ENCODE assay signal across 8 cellular contexts in the genomic region with DNA sequence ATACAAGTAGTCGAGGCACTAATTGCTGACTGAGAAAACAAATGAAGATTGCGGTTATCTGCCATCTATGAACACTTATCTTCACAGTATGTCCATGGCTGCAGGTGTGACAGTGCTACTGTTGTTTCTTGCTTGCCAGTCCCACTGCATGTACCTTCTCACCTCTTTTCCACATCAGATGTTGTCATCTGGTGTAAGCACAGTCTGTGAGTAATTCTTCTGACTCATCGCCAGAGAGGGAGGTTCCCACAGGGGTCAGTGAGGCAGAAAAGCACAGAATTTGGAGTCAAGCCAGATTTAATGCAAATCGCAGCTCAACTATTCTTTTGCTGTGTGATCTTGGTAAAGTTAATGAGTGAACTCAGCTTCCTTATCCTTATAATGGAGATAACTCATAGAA.
DNase-seq lines count a peak whose midpoint lies in the region; ATAC-seq, FAIRE-seq and TF ChIP-seq lines count a peak whose summit lies in the region.

No MANE protein-coding gene starts in this region.

- no peaks in the 10 kb centered on the region for H3K4me1 ChIP-seq in K562 (replicated peaks in 1 of 2; ENCODE audit: control insufficient read depth in 2 of 2, insufficient read depth in 2 of 2, low read length in 2 of 2)

- POLR2A ChIA-PET in K562 (lab: Yijun Ruan, JAX) = no interaction called here

- H3K4me3 ChIP-seq in K562 (no peak overlapping the region), retinal pigment epithelial cell (ENCODE audit: low read length) (no peak overlapping the region)

- no peak overlapping the region for H2AFZ ChIP-seq in K562 (ENCODE audit: low read depth, low read length)

- no peaks in the 10 kb centered on the region for H3K27me3 ChIP-seq in K562 (ENCODE audit: control insufficient read depth in 2 of 2, insufficient read depth in 2 of 2, low read length in 2 of 2)

- no peak for FAIRE-seq in K562 (lab: Jason Lieb, UNC)

- H3K4me2 ChIP-seq in K562 (ENCODE audit: insufficient read depth, low read length) = no peak overlapping the region

- no peak overlapping the region for H3K27ac Mint-ChIP-seq in activated naive CD4-positive, alpha-beta T cell treated with anti-CD3 and anti-CD28 coated beads for 36 hours
- H3K27ac Mint-ChIP-seq in activated naive CD4-positive, alpha-beta T cell treated with anti-CD3 and anti-CD28 coated beads, Interleukin-2, amount 10 ng/mL, durations not matched to agents 7 days and 5 days = no peak overlapping the region

- no peak overlapping the region for H3K27ac ChIP-seq in K562 (ENCODE audit: extremely low read depth, low read depth, low read length)

- H3K9me3 Mint-ChIP-seq in activated naive CD4-positive, alpha-beta T cell treated with anti-CD3 and anti-CD28 coated beads for 36 hours = no peaks in the 10 kb centered on the region
- H3K9me3 Mint-ChIP-seq in activated naive CD4-positive, alpha-beta T cell treated with anti-CD3 and anti-CD28 coated beads, Interleukin-2, amount 10 ng/mL, durations not matched to agents 7 days and 5 days = no peaks in the 10 kb centered on the region

- CTCF ChIA-PET in activated naive CD4-positive, alpha-beta T cell treated with anti-CD3 and anti-CD28 coated beads for 36 hours (lab: Charles Lee) = no interaction called here
- CTCF ChIA-PET in activated naive CD4-positive, alpha-beta T cell treated with anti-CD3 and anti-CD28 coated beads, Interleukin-2, amount 10 ng/mL, durations not matched to agents 7 days and 5 days (lab: Charles Lee) = no interaction called here
- CTCF ChIA-PET in K562 (lab: Yijun Ruan, JAX; ENCODE audit: low intra/inter-chr PET ratio) = no interaction called here

- no peak for TF ChIP-seq CTCF in K562 (IDR thresholded peaks at IDR 0.05 in 2 of 3, conservative IDR thresholded peaks at IDR 0.05 in 1 of 3; ENCODE audit: insufficient read depth in 2 of 3, low read depth in 1 of 3, low read length in 3 of 3)
- no peak for TF ChIP-seq CTCF in retinal pigment epithelial cell (conservative IDR thresholded peaks at IDR 0.05; ENCODE audit: low read depth, low read length)

- no peak for TF ChIP-seq RAD21 in Ishikawa (IDR thresholded peaks at IDR 0.05; ENCODE audit: low read depth)
- TF ChIP-seq RAD21 in K562 (CRISPR knock-in tag; conservative IDR thresholded peaks at IDR 0.05 in 1 of 2, IDR thresholded peaks at IDR 0.05 in 1 of 2) = no peak

- H3K9me1 ChIP-seq in K562 (ENCODE audit: control insufficient read depth, insufficient read depth, low read length) = no peaks in the 10 kb centered on the region

- no peak for ATAC-seq in K562

- in situ Hi-C loops in K562 (cut with MboI) = no loop called here

- H3K27me3 Mint-ChIP-seq in activated naive CD4-positive, alpha-beta T cell treated with anti-CD3 and anti-CD28 coated beads for 36 hours (ENCODE audit: low read depth) = no peaks in the 10 kb centered on the region
- no peaks in the 10 kb centered on the region for H3K27me3 Mint-ChIP-seq in activated naive CD4-positive, alpha-beta T cell treated with anti-CD3 and anti-CD28 coated beads, Interleukin-2, amount 10 ng/mL, durations not matched to agents 7 days and 5 days

- DNase-seq in activated naive CD4-positive, alpha-beta T cell treated with anti-CD3 and anti-CD28 coated beads for 36 hours = peak; percentile 29
- DNase-seq in activated naive CD4-positive, alpha-beta T cell treated with anti-CD3 and anti-CD28 coated beads, Interleukin-2, amount 10 ng/mL, durations not matched to agents 7 days and 5 days = no peak
- peak; percentile 24 for DNase-seq in GOT3 (lab: John Stamatoyannopoulos, UW)
- DNase-seq in K562 (ENCODE audit: extremely low read depth in 1 of 4, low spot score in 3 of 4) = peak in 1 of 4 experiments; percentile 2
- peak; percentile 91 for DNase-seq in retinal pigment epithelial cell (ENCODE audit: low read depth)
- no peak for DNase-seq in cerebellar nuclear complex (lab: John Stamatoyannopoulos, UW)
- no peak for DNase-seq in NCI-H146 treated with DMSO at 0.1 percent for 48 hours (lab: John Stamatoyannopoulos, UW; ENCODE audit: unreplicated experiment)

- intact Hi-C loops in activated naive CD4-positive, alpha-beta T cell treated with anti-CD3 and anti-CD28 coated beads for 36 hours (cut with micrococcal nuclease) = no loop called here
- intact Hi-C loops in K562 (cut with micrococcal nuclease) = no loop called here

- TF ChIP-seq EP300 in Ishikawa (IDR thresholded peaks at IDR 0.05; ENCODE audit: borderline replicate concordance) = peak; percentile 44; the same call in 1 of the 2 replicates
- no peak for TF ChIP-seq EP300 in K562 (IDR thresholded peaks at IDR 0.05; ENCODE audit: low read length)

- no peaks in the 10 kb centered on the region for H3K36me3 Mint-ChIP-seq in activated naive CD4-positive, alpha-beta T cell treated with anti-CD3 and anti-CD28 coated beads for 36 hours (ENCODE audit: low read depth)
- H3K36me3 Mint-ChIP-seq in activated naive CD4-positive, alpha-beta T cell treated with anti-CD3 and anti-CD28 coated beads, Interleukin-2, amount 10 ng/mL, durations not matched to agents 7 days and 5 days = no peaks in the 10 kb centered on the region

- BruUV-seq in K562 (replicated peaks; lab: Mats Ljungman, UMichigan) = no TSS peak

- no peaks in the 10 kb centered on the region for H4K20me1 ChIP-seq in K562 (replicated peaks; ENCODE audit: control insufficient read depth, insufficient read depth, low read length)

- H3K9me3 ChIP-seq in K562 (replicated peaks; ENCODE audit: control insufficient read depth, insufficient read depth, low read depth, low read length) = no peaks in the 10 kb centered on the region

- H3K4me3 Mint-ChIP-seq in activated naive CD4-positive, alpha-beta T cell treated with anti-CD3 and anti-CD28 coated beads for 36 hours = no peak overlapping the region
- H3K4me3 Mint-ChIP-seq in activated naive CD4-positive, alpha-beta T cell treated with anti-CD3 and anti-CD28 coated beads, Interleukin-2, amount 10 ng/mL, durations not matched to agents 7 days and 5 days = no peak overlapping the region

- no peaks in the 10 kb centered on the region for H3K36me3 ChIP-seq in K562 (ENCODE audit: control insufficient read depth, insufficient read depth, low read length)

- WGBS in K562 (ENCODE audit: insufficient coverage, low coverage, missing lambda C conversion rate) = 3% methylated on average over 4 of the region's 4 CpGs

- H3K79me2 ChIP-seq in K562 (ENCODE audit: control insufficient read depth, insufficient read depth, low read length) = no peaks in the 10 kb centered on the region

- TF ChIP-seq POLR2A in K562 (conservative IDR thresholded peaks at IDR 0.05) = no peak

- no peak overlapping the region for H3K9ac ChIP-seq in K562 (ENCODE audit: insufficient read depth in 1 of 2, low read depth in 2 of 2, low read length in 2 of 2)

- H3K4me1 Mint-ChIP-seq in activated naive CD4-positive, alpha-beta T cell treated with anti-CD3 and anti-CD28 coated beads for 36 hours (ENCODE audit: low read depth) = peaks cover 3% of the 10 kb centered on the region
- no peaks in the 10 kb centered on the region for H3K4me1 Mint-ChIP-seq in activated naive CD4-positive, alpha-beta T cell treated with anti-CD3 and anti-CD28 coated beads, Interleukin-2, amount 10 ng/mL, durations not matched to agents 7 days and 5 days

TF ChIP-seq in Ishikawa, 13 proteins besides CTCF, POLR2A, EP300 and RAD21 (continues in another document):
- TF ChIP-seq, protein P1, sequence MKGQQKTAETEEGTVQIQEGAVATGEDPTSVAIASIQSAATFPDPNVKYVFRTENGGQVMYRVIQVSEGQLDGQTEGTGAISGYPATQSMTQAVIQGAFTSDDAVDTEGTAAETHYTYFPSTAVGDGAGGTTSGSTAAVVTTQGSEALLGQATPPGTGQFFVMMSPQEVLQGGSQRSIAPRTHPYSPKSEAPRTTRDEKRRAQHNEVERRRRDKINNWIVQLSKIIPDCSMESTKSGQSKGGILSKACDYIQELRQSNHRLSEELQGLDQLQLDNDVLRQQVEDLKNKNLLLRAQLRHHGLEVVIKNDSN (IDR thresholded peaks at IDR 0.05) = no peak
- TF ChIP-seq YY1 (IDR thresholded peaks at IDR 0.05; ENCODE audit: low read depth) (no peak), TEAD4 (IDR thresholded peaks at IDR 0.05) (no peak; the same call in 1 of the 2 replicates)

TF ChIP-seq in K562, 482 proteins besides CTCF, POLR2A, EP300 and RAD21:
- TF ChIP-seq NFIC (IDR thresholded peaks at IDR 0.05) (0 out of 2 replicates have a peak, but pooled peaks have one; percentile 13), FOSL1 (tag; conservative IDR thresholded peaks at IDR 0.05) (peak; percentile 76), SAFB (IDR thresholded peaks at IDR 0.05; ENCODE audit: borderline replicate concordance, low read depth, low read length) (no peak)
- TF ChIP-seq, protein P2, sequence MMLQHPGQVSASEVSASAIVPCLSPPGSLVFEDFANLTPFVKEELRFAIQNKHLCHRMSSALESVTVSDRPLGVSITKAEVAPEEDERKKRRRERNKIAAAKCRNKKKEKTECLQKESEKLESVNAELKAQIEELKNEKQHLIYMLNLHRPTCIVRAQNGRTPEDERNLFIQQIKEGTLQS (IDR thresholded peaks at IDR 0.05) = 0 out of 2 replicates have a peak, but pooled peaks have one; percentile 14
- TF ChIP-seq, protein P2 (CRISPR knock-in tag; conservative IDR thresholded peaks at IDR 0.05) = no peak
TF ChIP-seq in K562: peak in this region for 3.

Comparison
In these comparisons a context has a peak if more than half of its experiments do, and no peak if none do; other contexts are left out.
1. DNase-seq: peak in activated naive CD4-positive, alpha-beta T cell treated with anti-CD3 and anti-CD28 coated beads for 36 hours (single experiment), GOT3 (single experiment) and retinal pigment epithelial cell (single experiment); none in activated naive CD4-positive, alpha-beta T cell treated with anti-CD3 and anti-CD28 coated beads, Interleukin-2, amount 10 ng/mL, durations not matched to agents 7 days and 5 days (single experiment), cerebellar nuclear complex (0 of 2) and NCI-H146 treated with DMSO at 0.1 percent for 48 hours (single experiment).